In the genomic region with DNA sequence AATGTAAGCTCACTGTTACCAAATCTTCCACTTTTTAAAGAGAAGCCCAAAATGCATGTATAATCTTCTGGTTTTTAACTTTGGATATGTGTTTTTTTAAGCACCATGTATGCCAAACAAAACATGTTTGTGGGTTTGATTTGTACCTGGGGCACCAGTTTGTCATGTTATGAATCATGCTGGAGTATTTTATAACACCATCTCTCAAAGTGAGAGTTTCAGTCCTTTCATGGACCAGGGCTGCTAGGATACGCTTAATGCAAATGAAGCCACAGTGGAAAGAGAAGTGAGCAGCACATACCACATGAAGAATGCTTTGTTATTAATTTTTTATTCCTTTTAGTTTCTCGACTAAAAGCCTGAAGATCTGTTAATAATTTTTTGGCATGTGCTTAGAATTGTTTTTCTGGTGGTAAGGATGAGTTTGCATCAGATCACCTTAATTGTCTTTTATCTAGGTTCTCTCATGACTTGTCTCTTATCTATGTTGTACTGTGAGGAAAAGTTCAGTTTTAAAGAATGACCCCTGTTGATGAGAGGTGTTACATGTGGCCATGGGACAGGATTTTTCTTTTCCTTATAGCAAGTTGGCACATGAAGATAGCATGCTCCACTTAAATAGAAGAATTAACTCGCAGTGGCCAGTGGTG, we compare ENCODE assay signal across 1 cellular context.
TF ChIP-seq lines count a peak whose summit lies in the region.

No MANE protein-coding gene starts in this region.

TF ChIP-seq in WTC11, 78 proteins besides CTCF, POLR2A, EP300 and RAD21 (continued from another document):
- TF ChIP-seq ZNF281 (CRISPR knock-in tag; IDR thresholded peaks at IDR 0.05) (no peak), ZMAT4 (CRISPR knock-in tag; IDR thresholded peaks at IDR 0.05) (no peak), AFF4 (CRISPR knock-in tag; IDR thresholded peaks at IDR 0.05; ENCODE audit: borderline replicate concordance) (no peak), TP53 (CRISPR knock-in tag; IDR thresholded peaks at IDR 0.05) (no peak), ZNF425 (CRISPR knock-in tag; conservative IDR thresholded peaks at IDR 0.05) (no peak), SP1 (CRISPR knock-in tag; conservative IDR thresholded peaks at IDR 0.05) (no peak)
TF ChIP-seq in WTC11: peak in this region for 0.
